In the genomic region with DNA sequence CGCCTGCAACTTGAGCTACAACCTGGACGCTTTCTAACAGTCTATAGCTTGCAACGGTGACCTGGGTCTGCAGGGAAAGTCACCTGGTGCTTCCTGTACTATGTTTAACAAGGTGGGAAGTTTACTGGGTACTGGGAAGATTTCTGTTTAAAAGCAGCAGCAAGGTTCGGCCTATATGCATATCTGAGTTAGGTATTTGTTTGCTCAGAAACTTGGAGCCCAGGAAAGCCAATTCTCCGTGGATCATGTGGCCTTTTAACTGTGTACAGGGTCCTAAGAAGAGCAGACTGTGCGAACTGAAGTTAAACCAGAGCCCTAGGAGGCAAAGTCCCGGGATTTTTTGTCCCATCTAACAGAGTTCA, we compare ENCODE assay signal across 16 cellular contexts.
DNase-seq lines count a peak whose midpoint lies in the region; ATAC-seq and TF ChIP-seq lines count a peak whose summit lies in the region.
"Had no signal": no experiment of that assay in that cellular context is flagged by ENCODE, and none has a peak within 500 bp of the region (broad histone marks: within the 10 kb centered on the region; RNA-seq: fewer than 3 reads in every experiment).

No MANE protein-coding gene starts in this region.

- H3K23me2 ChIP-seq in H9 (ENCODE audit: insufficient read length, low read depth, low read length, poor library complexity, severe bottlenecking), result no peaks in the 10 kb centered on the region

- WGBS in H9 (ENCODE audit: extremely low coverage, insufficient read length, low lambda C conversion rate), result no CpG with 5 or more reads among the region's 7 CpGs

- H3K4me1 ChIP-seq in H9 (ENCODE audit: insufficient read depth, low read length), result peaks cover 11% of the 10 kb centered on the region; the same call in 1 of the 2 replicates
- H3K4me1 ChIP-seq in MM.1S (ENCODE audit: low read length), result peaks cover 24% of the 10 kb centered on the region

- H3K4me3 Mint-ChIP-seq in activated T-cell treated with anti-CD3 and anti-CD28 coated beads, Interleukin-2, amount 50 U/mL, for 24 hours, result no peak overlapping the region
- H3K4me3 Mint-ChIP-seq in H9, result no peak overlapping the region; a peak in 1 of 5 replicates
- no peak overlapping the region for H3K4me3 Mint-ChIP-seq in brain
- H3K4me3 Mint-ChIP-seq in nephron progenitor cell, result no peak overlapping the region

- H3K27ac Mint-ChIP-seq in activated T-cell treated with anti-CD3 and anti-CD28 coated beads, Interleukin-2, amount 50 U/mL, for 24 hours, result peak overlapping the region; percentile 83
- H3K27ac Mint-ChIP-seq in H9 (peak overlapping the region in 2 of 3 experiments; percentile 3 to 40; a peak in 2 of 7 replicates), brain (peak overlapping the region in 4 of 5 experiments; percentile 15 to 65 (median 28)), nephron progenitor cell (peak overlapping the region; percentile 88)

- H2AFZ ChIP-seq in H9 (ENCODE audit: low read length), result no peak overlapping the region
- no peak overlapping the region for H2AFZ ChIP-seq in MM.1S (ENCODE audit: low read length)

- no peaks in the 10 kb centered on the region for H3K9me3 Mint-ChIP-seq in activated T-cell treated with anti-CD3 and anti-CD28 coated beads, Interleukin-2, amount 50 U/mL, for 24 hours
- H3K9me3 Mint-ChIP-seq in H9 (no peaks in the 10 kb centered on the region; a peak in 1 of 5 replicates), brain (no peaks in the 10 kb centered on the region), nephron progenitor cell (no peaks in the 10 kb centered on the region)

- H3K27me3 ChIP-seq in H9 (ENCODE audit: insufficient read depth, low read length), result no peaks in the 10 kb centered on the region
- no peaks in the 10 kb centered on the region for H3K27me3 ChIP-seq in MM.1S (replicated peaks; ENCODE audit: insufficient read depth, low read length)
- H3K27me3 ChIP-seq: dorsolateral prefrontal cortex, sigmoid colon had no signal

- H4K20me1 ChIP-seq in H9 (ENCODE audit: control insufficient read depth, insufficient read depth, insufficient read length), result no peaks in the 10 kb centered on the region
- peaks cover 4% of the 10 kb centered on the region; the same call in 1 of the 2 replicates for H4K20me1 ChIP-seq in MM.1S (ENCODE audit: insufficient read depth, low read length)

- no peak overlapping the region for H2BK20ac ChIP-seq in H9 (ENCODE audit: low read depth, low read length, poor library complexity, severe bottlenecking)

- DNase-seq in activated T-cell treated with anti-CD3 and anti-CD28 coated beads, Interleukin-2, amount 50 U/mL, for 24 hours, result no peak
- DNase-seq in activated T-cell treated with anti-CD3 and anti-CD28 coated beads, Interleukin-2, amount 50 U/mL, for 48 hours, result no peak
- DNase-seq in H9, result no peak
- DNase-seq in nephron progenitor cell, result no peak
- no peak for DNase-seq in NCI-H2227 treated with DMSO at 0.1 percent for 48 hours (lab: John Stamatoyannopoulos, UW)
- DNase-seq in MM.1S, result no peak
- DNase-seq: activated gamma-delta T cell; DMS79; dorsolateral prefrontal cortex; head of caudate nucleus; Kasumi-1; stimulated activated CD4-positive, alpha-beta T cell treated with anti-CD3 and anti-CD28 coated beads, Interleukin-1b, Interleukin-23, amount 100 ng/mL, for 48 hours; substantia nigra had no signal

- H2AK5ac ChIP-seq in H9 (ENCODE audit: insufficient read length, low read length), result no peak overlapping the region

- H3K27ac ChIP-seq in H9 (ENCODE audit: insufficient read length, low read depth, low read length), result no peak overlapping the region
- no peak overlapping the region for H3K27ac ChIP-seq in MM.1S (ENCODE audit: low read length)
- H3K27ac ChIP-seq: dorsolateral prefrontal cortex, sigmoid colon had no signal

- H3K4me2 ChIP-seq in H9 (ENCODE audit: insufficient read depth, insufficient read length, low read length) (no peak overlapping the region), MM.1S (ENCODE audit: low read depth, low read length) (no peak overlapping the region)

- H2BK120ac ChIP-seq in H9 (ENCODE audit: low read depth, low read length, poor library complexity, severe bottlenecking), result no peak overlapping the region

- H3K4me1 Mint-ChIP-seq in activated T-cell treated with anti-CD3 and anti-CD28 coated beads, Interleukin-2, amount 50 U/mL, for 24 hours (ENCODE audit: low read depth), result peaks cover 77% of the 10 kb centered on the region
- H3K4me1 Mint-ChIP-seq in H9, result peaks cover 36 to 41% of the 10 kb centered on the region in 2 experiments
- H3K4me1 Mint-ChIP-seq in brain, result peaks cover 35% of the 10 kb centered on the region
- H3K4me1 Mint-ChIP-seq in nephron progenitor cell, result peaks cover 70% of the 10 kb centered on the region

- H2BK12ac ChIP-seq in H9 (ENCODE audit: insufficient read length, low read depth, low read length), result no peak overlapping the region

- no peaks in the 10 kb centered on the region for H3K9me2 ChIP-seq in MM.1S (replicated peaks; ENCODE audit: insufficient read depth, low read length)

- peaks cover 10% of the 10 kb centered on the region for H3K79me1 ChIP-seq in H9 (ENCODE audit: insufficient read depth, low read depth, low read length, poor library complexity, severe bottlenecking)

- no peak overlapping the region for H4K91ac ChIP-seq in H9 (ENCODE audit: insufficient read length, low read depth, low read length)

- no peak overlapping the region for H3K9ac ChIP-seq in H9 (ENCODE audit: extremely low read depth, insufficient read length, low read length)
- no peak overlapping the region for H3K9ac ChIP-seq in MM.1S (ENCODE audit: low read length)

- H3T11ph ChIP-seq in H9 (ENCODE audit: low read length), result no peak overlapping the region

- no peak overlapping the region for H3K4me3 ChIP-seq in MM.1S (ENCODE audit: low read length)
- H3K4me3 ChIP-seq: dorsolateral prefrontal cortex, sigmoid colon had no signal

- H2BK15ac ChIP-seq in H9 (ENCODE audit: low read depth, low read length), result no peak overlapping the region

- H3K79me2 ChIP-seq in H9 (ENCODE audit: insufficient read depth, low read length) (peaks cover 4% of the 10 kb centered on the region; the same call in 1 of the 2 replicates), MM.1S (ENCODE audit: low read length) (peaks cover 86% of the 10 kb centered on the region)

- H3K56ac ChIP-seq in H9 (ENCODE audit: insufficient read length, low read depth, low read length), result no peak overlapping the region

- H3K4ac ChIP-seq in H9 (ENCODE audit: low read depth, low read length), result no peak overlapping the region

- H4K5ac ChIP-seq in H9 (ENCODE audit: insufficient read length, low read depth, low read length), result no peak overlapping the region

- H3K23ac ChIP-seq in H9 (ENCODE audit: insufficient read length, low read depth, low read length), result no peak overlapping the region

- no peaks in the 10 kb centered on the region for H3K9me3 ChIP-seq in H9 (ENCODE audit: control insufficient read depth, low read depth, low read length)
- no peaks in the 10 kb centered on the region for H3K9me3 ChIP-seq in MM.1S (replicated peaks; ENCODE audit: insufficient read depth, low read length)
- H3K9me3 ChIP-seq: sigmoid colon had no signal

- no peak overlapping the region for H3K18ac ChIP-seq in H9 (ENCODE audit: insufficient read length, low read depth, low read length)

- TF ChIP-seq CTCF in H9 (conservative IDR thresholded peaks at IDR 0.05) (no peak), brain (conservative IDR thresholded peaks at IDR 0.05) (no peak), nephron progenitor cell (IDR thresholded peaks at IDR 0.05) (no peak), MM.1S (IDR thresholded peaks at IDR 0.05; ENCODE audit: low read length) (no peak)

- H2BK5ac ChIP-seq in H9 (ENCODE audit: insufficient read length, low read length), result no peak overlapping the region

- no peaks in the 10 kb centered on the region for H3K27me3 Mint-ChIP-seq in activated T-cell treated with anti-CD3 and anti-CD28 coated beads, Interleukin-2, amount 50 U/mL, for 24 hours
- H3K27me3 Mint-ChIP-seq in H9 (ENCODE audit: low read depth), result no peaks in the 10 kb centered on the region
- H3K27me3 Mint-ChIP-seq in brain, result no peaks in the 10 kb centered on the region
- no peaks in the 10 kb centered on the region for H3K27me3 Mint-ChIP-seq in nephron progenitor cell (ENCODE audit: low read depth, poor library complexity)

- H3K14ac ChIP-seq in H9 (ENCODE audit: insufficient read depth, low read length), result no peak overlapping the region

- H4K8ac ChIP-seq in H9 (replicated peaks; ENCODE audit: insufficient read length, low read depth, low read length), result no peak overlapping the region

- ATAC-seq in HG03378 (IDR thresholded peaks at IDR 0.05; ENCODE audit: unreplicated experiment), result no peak

- H3K36me3 Mint-ChIP-seq in activated T-cell treated with anti-CD3 and anti-CD28 coated beads, Interleukin-2, amount 50 U/mL, for 24 hours (ENCODE audit: low read depth), result peaks cover 77% of the 10 kb centered on the region
- H3K36me3 Mint-ChIP-seq in H9 (ENCODE audit: insufficient read depth in 1 of 3, low read depth in 3 of 3), result peaks cover 27 to 38% (median 35%) of the 10 kb centered on the region in 3 experiments; a peak in 6 of 7 replicates
- H3K36me3 Mint-ChIP-seq in brain, result peaks cover 38% of the 10 kb centered on the region
- peaks cover 40% of the 10 kb centered on the region for H3K36me3 Mint-ChIP-seq in nephron progenitor cell (ENCODE audit: low read depth)

- peaks cover 8% of the 10 kb centered on the region; the same call in 1 of the 2 replicates for H3F3A ChIP-seq in MM.1S (ENCODE audit: insufficient read depth, low read length)

- peaks cover 7% of the 10 kb centered on the region; the same call in 1 of the 2 replicates for H3K36me3 ChIP-seq in MM.1S (replicated peaks; ENCODE audit: insufficient read depth, low read length)

Comparison
In these comparisons a context has a peak if more than half of its experiments do, and no peak if none do; other contexts are left out.
1. H3K27ac Mint-ChIP-seq: peak in every context shown above with its lines; median percentile 88 in nephron progenitor cell; 83 in activated T-cell treated with anti-CD3 and anti-CD28 coated beads, Interleukin-2, amount 50 U/mL, for 24 hours; 28 in brain; 22 in H9.